19 cellular contexts compared by ENCODE assay signal in the genomic region with DNA sequence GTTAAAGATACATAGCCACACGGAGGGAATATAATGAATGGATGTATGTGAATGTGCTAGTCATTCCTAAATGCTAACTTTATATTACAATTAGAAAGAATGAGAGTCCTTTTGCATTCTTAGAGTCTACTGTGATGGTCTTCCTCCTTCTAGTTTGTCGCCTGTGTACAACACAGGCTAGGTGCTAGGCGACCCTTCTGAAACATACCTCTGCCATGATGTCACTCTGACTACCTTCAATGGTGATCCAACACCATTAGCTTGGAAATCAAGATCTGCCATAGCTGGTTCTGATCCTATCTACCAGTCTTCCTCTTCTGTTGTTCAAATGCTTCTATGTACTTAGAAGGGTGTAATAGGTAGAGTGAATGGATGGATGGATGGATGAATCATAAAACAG.
A peak's percentile ranks its signal among the peaks of the same experiment; 100 is the strongest.
DNase-seq lines count a peak whose midpoint lies in the region; ATAC-seq, FAIRE-seq and TF ChIP-seq lines count a peak whose summit lies in the region.
"Had no signal": no experiment of that assay in that cellular context is flagged by ENCODE, and none has a peak within 500 bp of the region (broad histone marks: within the 10 kb centered on the region; RNA-seq: fewer than 3 reads in every experiment).

No MANE protein-coding gene starts in this region.

- no peaks in the 10 kb centered on the region for H3K9me3 Mint-ChIP-seq in nephron
- peaks cover 10% of the 10 kb centered on the region for H3K9me3 Mint-ChIP-seq in type B pancreatic cell

- TF ChIP-seq CTCF in nephron (IDR thresholded peaks at IDR 0.05; ENCODE audit: unreplicated experiment in 3 of 3) (no peak), type B pancreatic cell (conservative IDR thresholded peaks at IDR 0.05) (no peak)

- peaks cover 10% of the 10 kb centered on the region for H3K36me3 Mint-ChIP-seq in nephron (ENCODE audit: low read depth)
- no peaks in the 10 kb centered on the region for H3K36me3 Mint-ChIP-seq in type B pancreatic cell
- H3K36me3 Mint-ChIP-seq: CD4-positive, CD25-positive, alpha-beta regulatory T cell had no signal

- no peak for FAIRE-seq in RCC 7860 (lab: Jason Lieb, UNC)
- FAIRE-seq: G401.6 had no signal

- peak; percentile 15 for ATAC-seq in esophagus mucosa
- ATAC-seq: lower lobe of right lung had no signal

- DNase-seq in RCC 7860 (ENCODE audit: low spot score) (peak; percentile 5), type B pancreatic cell (ENCODE audit: extremely low spot score, unreplicated experiment) (no peak), mucosa of gallbladder (ENCODE audit: low spot score) (no peak), DMS79 treated with DMSO at 0.1 percent for 48 hours (lab: John Stamatoyannopoulos, UW) (no peak), NCI-H1092 treated with DMSO at 0.1 percent for 48 hours (lab: John Stamatoyannopoulos, UW) (no peak)
- DNase-seq: activated CD4-positive, CD25-positive, alpha-beta regulatory T cell treated with anti-CD3 and anti-CD28 coated beads, Interleukin-2, amount 50 U/mL, for 72 hours; activated T-cell treated with anti-CD3 and anti-CD28 coated beads, Interleukin-2, amount 50 U/mL, for 1 hour; CD4-positive, CD25-positive, alpha-beta regulatory T cell; central memory CD4-positive, alpha-beta T cell; erythroblast; lower lobe of right lung; NCI-H1930; NCI-H69; Peyer's patch; T-helper 1 cell had no signal

- H3K27me3 Mint-ChIP-seq in nephron (ENCODE audit: low read depth) (no peaks in the 10 kb centered on the region), type B pancreatic cell (no peaks in the 10 kb centered on the region)
- H3K27me3 Mint-ChIP-seq: activated naive CD8-positive, alpha-beta T cell had no signal

- H3K27ac Mint-ChIP-seq in nephron (peak overlapping the region; percentile 97 to 99 (median 98)), type B pancreatic cell (peak overlapping the region; percentile 73)
- H3K27ac Mint-ChIP-seq: activated naive CD8-positive, alpha-beta T cell; CD4-positive, CD25-positive, alpha-beta regulatory T cell had no signal

- H3K4me1 Mint-ChIP-seq in nephron: peaks cover 51% of the 10 kb centered on the region
- peaks cover 41% of the 10 kb centered on the region for H3K4me1 Mint-ChIP-seq in type B pancreatic cell (ENCODE audit: unreplicated experiment)

- peak overlapping the region; percentile 31 to 75 (median 71) for H3K4me3 Mint-ChIP-seq in nephron
- H3K4me3 Mint-ChIP-seq in type B pancreatic cell: no peak overlapping the region
- H3K4me3 Mint-ChIP-seq: activated naive CD8-positive, alpha-beta T cell; CD4-positive, CD25-positive, alpha-beta regulatory T cell had no signal
